25 cellular contexts compared by ENCODE assay signal in genomic region chr13:63902141-63902540, GRCh38.
"Had no signal": no experiment of that assay in that cellular context is flagged by ENCODE, and none has a peak within 500 bp of the region (broad histone marks: within the 10 kb centered on the region; RNA-seq: fewer than 3 reads in every experiment).

No MANE protein-coding gene starts in this region.

- DNase-seq: colonic mucosa; cortex of kidney; dermis blood vessel endothelial cell; dorsolateral prefrontal cortex; effector CD4-positive, alpha-beta T cell; effector CD8-positive, alpha-beta T cell; effector memory CD4-positive, alpha-beta T cell; effector memory CD8-positive, alpha-beta T cell; erythroblast; esophagus squamous epithelium; foreskin fibroblast; foreskin keratinocyte; foreskin melanocyte; gastrocnemius medialis; glutamatergic neuron; head of caudate nucleus; heart left ventricle; heart right ventricle had no signal

- ATAC-seq: effector memory CD8-positive, alpha-beta T cell; esophagus mucosa; foreskin keratinocyte; gastrocnemius medialis; gastroesophageal sphincter; heart left ventricle; heart right ventricle had no signal

- H3K4me3 ChIP-seq: colonic mucosa, coronary artery, dorsolateral prefrontal cortex, esophagus muscularis mucosa, esophagus squamous epithelium, gastrocnemius medialis, gastroesophageal sphincter, heart left ventricle, heart right ventricle had no signal

- H3K36me3 ChIP-seq: colonic mucosa, esophagus muscularis mucosa, esophagus squamous epithelium, gastrocnemius medialis, gastroesophageal sphincter, heart left ventricle, heart right ventricle had no signal

- H3K9me3 Mint-ChIP-seq: endodermal cell had no signal

- H3K4me1 Mint-ChIP-seq: endodermal cell had no signal

- H3K4me3 Mint-ChIP-seq: dendritic cell treated with granulocyte-macrophage colony-stimulating factor and Interleukin-4, amounts not matched to agents 40 ng/mL and 50 ng/mL, for 4 days; effector memory CD8-positive, alpha-beta T cell; endodermal cell had no signal

- H3K27ac ChIP-seq: colonic mucosa, coronary artery, dorsolateral prefrontal cortex, epithelial cell of prostate, esophagus muscularis mucosa, esophagus squamous epithelium, foreskin keratinocyte, gastrocnemius medialis, gastroesophageal sphincter, heart left ventricle, heart right ventricle had no signal

- H3K27me3 ChIP-seq: colonic mucosa, esophagus muscularis mucosa, esophagus squamous epithelium, foreskin keratinocyte, gastrocnemius medialis, gastroesophageal sphincter, heart left ventricle, heart right ventricle had no signal

- H3K27ac Mint-ChIP-seq: dendritic cell treated with granulocyte-macrophage colony-stimulating factor and Interleukin-4, amounts not matched to agents 40 ng/mL and 50 ng/mL, for 4 days; effector memory CD8-positive, alpha-beta T cell; endodermal cell had no signal

- H3K4me1 ChIP-seq: colonic mucosa, esophagus muscularis mucosa, esophagus squamous epithelium, foreskin keratinocyte, gastrocnemius medialis, gastroesophageal sphincter, heart left ventricle, heart right ventricle had no signal

- H3K9me3 ChIP-seq: colonic mucosa, esophagus muscularis mucosa, gastrocnemius medialis, gastroesophageal sphincter, heart left ventricle had no signal

- H3K27me3 Mint-ChIP-seq: dendritic cell treated with granulocyte-macrophage colony-stimulating factor and Interleukin-4, amounts not matched to agents 40 ng/mL and 50 ng/mL, for 4 days; effector memory CD8-positive, alpha-beta T cell had no signal
